1 cellular context compared by ENCODE assay signal in the genomic region with DNA sequence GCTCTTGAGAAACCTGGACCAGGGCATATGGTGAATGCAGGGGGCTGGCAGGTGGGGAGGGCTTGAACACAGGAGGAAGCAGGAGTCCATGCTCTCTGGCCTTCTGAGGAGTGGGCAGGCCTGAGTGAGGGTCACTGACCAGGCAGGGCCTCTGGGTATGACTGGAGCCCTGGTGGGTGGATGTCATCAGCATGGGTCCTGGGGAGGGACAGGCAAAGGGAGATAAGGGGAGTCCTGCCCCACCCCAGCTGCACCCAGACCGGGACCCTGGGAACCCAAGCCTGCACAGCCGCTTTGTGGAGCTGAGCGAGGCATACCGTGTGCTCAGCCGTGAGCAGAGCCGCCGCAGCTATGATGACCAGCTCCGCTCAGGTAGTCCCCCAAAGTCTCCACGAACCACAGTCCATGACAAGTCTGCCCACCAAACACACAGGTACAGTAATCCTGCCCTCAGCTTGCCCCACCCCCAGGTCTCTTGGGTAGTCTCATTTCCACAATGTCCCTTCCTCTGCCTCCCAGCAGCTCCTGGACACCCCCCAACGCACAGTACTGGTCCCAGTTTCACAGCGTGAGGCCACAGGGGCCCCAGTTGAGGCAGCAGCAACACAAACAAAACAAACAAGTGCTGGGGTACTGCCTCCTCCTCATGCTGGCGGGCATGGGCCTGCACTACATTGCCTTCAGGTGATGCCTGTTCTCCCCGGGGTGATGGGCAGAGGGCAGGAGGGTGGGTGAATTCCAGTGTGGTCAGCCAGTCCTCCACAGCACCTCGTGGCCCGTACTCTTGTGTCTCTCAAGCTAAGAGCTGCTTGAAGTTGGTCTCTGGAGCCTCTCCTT.
TF ChIP-seq lines count a peak whose summit lies in the region.

No MANE protein-coding gene starts in this region.

TF ChIP-seq in WTC11, 78 proteins besides CTCF, POLR2A, EP300 and RAD21 (continued from another document):
- TF ChIP-seq, protein P1, sequence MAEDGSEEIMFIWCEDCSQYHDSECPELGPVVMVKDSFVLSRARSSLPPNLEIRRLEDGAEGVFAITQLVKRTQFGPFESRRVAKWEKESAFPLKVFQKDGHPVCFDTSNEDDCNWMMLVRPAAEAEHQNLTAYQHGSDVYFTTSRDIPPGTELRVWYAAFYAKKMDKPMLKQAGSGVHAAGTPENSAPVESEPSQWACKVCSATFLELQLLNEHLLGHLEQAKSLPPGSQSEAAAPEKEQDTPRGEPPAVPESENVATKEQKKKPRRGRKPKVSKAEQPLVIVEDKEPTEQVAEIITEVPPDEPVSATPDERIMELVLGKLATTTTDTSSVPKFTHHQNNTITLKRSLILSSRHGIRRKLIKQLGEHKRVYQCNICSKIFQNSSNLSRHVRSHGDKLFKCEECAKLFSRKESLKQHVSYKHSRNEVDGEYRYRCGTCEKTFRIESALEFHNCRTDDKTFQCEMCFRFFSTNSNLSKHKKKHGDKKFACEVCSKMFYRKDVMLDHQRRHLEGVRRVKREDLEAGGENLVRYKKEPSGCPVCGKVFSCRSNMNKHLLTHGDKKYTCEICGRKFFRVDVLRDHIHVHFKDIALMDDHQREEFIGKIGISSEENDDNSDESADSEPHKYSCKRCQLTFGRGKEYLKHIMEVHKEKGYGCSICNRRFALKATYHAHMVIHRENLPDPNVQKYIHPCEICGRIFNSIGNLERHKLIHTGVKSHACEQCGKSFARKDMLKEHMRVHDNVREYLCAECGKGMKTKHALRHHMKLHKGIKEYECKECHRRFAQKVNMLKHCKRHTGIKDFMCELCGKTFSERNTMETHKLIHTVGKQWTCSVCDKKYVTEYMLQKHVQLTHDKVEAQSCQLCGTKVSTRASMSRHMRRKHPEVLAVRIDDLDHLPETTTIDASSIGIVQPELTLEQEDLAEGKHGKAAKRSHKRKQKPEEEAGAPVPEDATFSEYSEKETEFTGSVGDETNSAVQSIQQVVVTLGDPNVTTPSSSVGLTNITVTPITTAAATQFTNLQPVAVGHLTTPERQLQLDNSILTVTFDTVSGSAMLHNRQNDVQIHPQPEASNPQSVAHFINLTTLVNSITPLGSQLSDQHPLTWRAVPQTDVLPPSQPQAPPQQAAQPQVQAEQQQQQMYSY (CRISPR knock-in tag; IDR thresholded peaks at IDR 0.05), result no peak
- no peak for TF ChIP-seq OVOL2 (CRISPR knock-in tag; IDR thresholded peaks at IDR 0.05; ENCODE audit: borderline replicate concordance)
- TF ChIP-seq JAZF1 (CRISPR knock-in tag; IDR thresholded peaks at IDR 0.05), result no peak
- TF ChIP-seq ATF2 (CRISPR knock-in tag; IDR thresholded peaks at IDR 0.05; ENCODE audit: borderline replicate concordance, low read depth), result no peak
